In the genomic region with DNA sequence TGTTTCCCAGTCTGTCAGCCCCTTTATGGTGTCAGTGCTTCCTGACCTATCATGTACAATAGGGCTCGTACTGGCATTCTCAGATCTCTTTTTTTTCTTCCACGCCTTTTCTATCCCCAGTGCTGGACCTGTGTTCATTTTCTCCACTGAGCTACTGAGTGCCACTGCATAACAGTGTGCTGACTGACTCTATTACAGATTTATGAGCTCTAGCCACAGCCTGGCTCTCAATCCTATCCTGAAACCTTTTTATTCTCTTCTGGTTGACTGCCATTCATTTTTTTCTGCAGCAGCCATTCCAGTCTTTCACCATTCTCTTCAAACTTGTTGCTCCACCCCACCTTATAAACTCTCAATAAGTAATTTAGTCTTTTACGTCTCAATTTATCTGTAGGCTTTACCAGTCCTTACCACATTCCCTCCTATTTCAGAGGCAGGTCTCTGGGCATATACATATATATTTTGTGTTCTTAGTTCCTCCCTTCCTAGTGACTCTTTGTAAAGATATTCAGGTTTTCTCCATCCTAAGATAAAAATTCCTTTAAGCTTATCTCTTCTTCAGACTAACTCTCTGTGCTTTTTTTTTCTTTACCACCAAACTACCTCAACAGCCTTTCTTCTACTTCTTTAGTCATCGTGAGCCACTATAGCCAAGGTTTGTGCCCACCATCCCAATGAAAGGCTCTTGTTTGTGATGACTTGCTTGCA, we compare ENCODE assay signal across 23 cellular contexts. TPM values are rescaled to one million over a fixed set of nuclear protein-coding genes. Genes with fewer than 3 reads are reported as not detected.
A peak's percentile ranks its signal among the peaks of the same experiment; 100 is the strongest.
DNase-seq lines count a peak whose midpoint lies in the region; ATAC-seq and TF ChIP-seq lines count a peak whose summit lies in the region.
"Had no signal": no experiment of that assay in that cellular context is flagged by ENCODE, and none has a peak within 500 bp of the region (broad histone marks: within the 10 kb centered on the region; RNA-seq: fewer than 3 reads in every experiment).

No MANE protein-coding gene starts in this region.

- H3K36me3 ChIP-seq in esophagus muscularis mucosa (no peaks in the 10 kb centered on the region), trophoblast cell (ENCODE audit: control insufficient read depth in 1 of 2, insufficient read depth in 2 of 2, low read length in 2 of 2) (no peaks in the 10 kb centered on the region)
- H3K36me3 ChIP-seq in CD8-positive, alpha-beta memory T cell (ENCODE audit: insufficient read depth, low read length), result no peaks in the 10 kb centered on the region
- H3K36me3 ChIP-seq in CD4-positive, alpha-beta memory T cell (ENCODE audit: insufficient read depth, low read length), result no peaks in the 10 kb centered on the region
- H3K36me3 ChIP-seq: ascending aorta, BE2C, MG63, ovary, right lobe of liver, SJCRH30, thoracic aorta had no signal

- no peak overlapping the region for H2AK5ac ChIP-seq in trophoblast cell (ENCODE audit: low read length)

- no peak overlapping the region for H3K27ac Mint-ChIP-seq in CD8-positive, alpha-beta memory T cell
- no peak overlapping the region for H3K27ac Mint-ChIP-seq in CD4-positive, alpha-beta memory T cell
- H3K27ac Mint-ChIP-seq: activated CD4-positive, alpha-beta T cell treated with anti-CD3 and anti-CD28 coated beads, Interleukin-2, amount 10 ng/mL, durations not matched to agents 24 days and 14 days; activated naive CD4-positive, alpha-beta T cell treated with anti-CD3 and anti-CD28 coated beads, Interleukin-2, amount 50 U/mL, for 24 hours; T-helper 1 cell treated with Interleukin-12 subunit alpha and Interleukin-12 subunit beta and Interleukin-4 antibody, amounts not matched to agents 30 μg/mL and 1 μg/mL, for 36 hours had no signal

- no peak overlapping the region for H3K14ac ChIP-seq in trophoblast cell (ENCODE audit: low read length)

- peaks cover 1% of the 10 kb centered on the region for H3K79me1 ChIP-seq in trophoblast cell (ENCODE audit: low read length)

- no peak overlapping the region for H3K23ac ChIP-seq in trophoblast cell (ENCODE audit: low read length)

- peaks cover 4% of the 10 kb centered on the region for H3K79me2 ChIP-seq in trophoblast cell (ENCODE audit: control insufficient read depth, insufficient read depth, low read length, poor library complexity)

- POLR2A ChIA-PET in CD8-positive, alpha-beta memory T cell (lab: Charles Lee), result no interaction called here
- POLR2A ChIA-PET in CD4-positive, alpha-beta memory T cell (lab: Charles Lee; ENCODE audit: partially characterized antibody), result interaction anchor here (0.5 kb wide), 1 partner anchor 85 kb away, joined by 3 read pairs; no protein-coding TSS in a partner anchor

- H3K18ac ChIP-seq in trophoblast cell (ENCODE audit: low read length), result no peak overlapping the region

- H4K91ac ChIP-seq in trophoblast cell (ENCODE audit: low read depth, low read length), result no peak overlapping the region

- peaks cover 4 to 20% of the 10 kb centered on the region in 2 donors for H3K27me3 Mint-ChIP-seq in CD8-positive, alpha-beta memory T cell
- peaks cover 4 to 5% of the 10 kb centered on the region in 2 donors for H3K27me3 Mint-ChIP-seq in CD4-positive, alpha-beta memory T cell

- no peak overlapping the region for H4K8ac ChIP-seq in trophoblast cell (ENCODE audit: low read depth, low read length)

- H4K12ac ChIP-seq in trophoblast cell (ENCODE audit: low read depth, low read length), result no peak overlapping the region

- no peak overlapping the region for H2BK5ac ChIP-seq in trophoblast cell (ENCODE audit: low read depth, low read length, poor library complexity)

- H3K4me3 ChIP-seq in AG09309 (ENCODE audit: control insufficient read depth, low read depth, low read length) (no peak overlapping the region), esophagus muscularis mucosa (no peak overlapping the region), trophoblast cell (ENCODE audit: low read depth, low read length) (no peak overlapping the region)
- H3K4me3 ChIP-seq in CD8-positive, alpha-beta memory T cell (ENCODE audit: low read length), result no peak overlapping the region
- H3K4me3 ChIP-seq in CD4-positive, alpha-beta memory T cell (ENCODE audit: low read length in 2 of 2), result no peak overlapping the region
- H3K4me3 ChIP-seq: ascending aorta, lung, MG63, ovary, right lobe of liver, SJCRH30, thoracic aorta had no signal

- no peak overlapping the region for H2BK120ac ChIP-seq in trophoblast cell (ENCODE audit: insufficient read depth, low read length, poor library complexity)

- H3K9ac ChIP-seq in trophoblast cell (ENCODE audit: low read length), result no peak overlapping the region

- H3K27ac ChIP-seq in esophagus muscularis mucosa (replicated peaks in 1 of 4) (peak overlapping the region; percentile 65 to 82 (median 73)), trophoblast cell (ENCODE audit: low read depth, low read length) (no peak overlapping the region)
- no peak overlapping the region for H3K27ac ChIP-seq in CD8-positive, alpha-beta memory T cell (ENCODE audit: low read depth, low read length)
- no peak overlapping the region for H3K27ac ChIP-seq in CD4-positive, alpha-beta memory T cell (ENCODE audit: low read depth, low read length)
- H3K27ac ChIP-seq: ascending aorta, ovary, right lobe of liver, SJCRH30, thoracic aorta had no signal

- CTCF ChIA-PET in CD8-positive, alpha-beta memory T cell (lab: Charles Lee), result interaction anchor here (1.2 kb wide), 1 partner anchor 113 kb away, joined by 3 read pairs; no protein-coding TSS in a partner anchor
- CTCF ChIA-PET in CD4-positive, alpha-beta memory T cell (lab: Charles Lee; ENCODE audit: partially characterized antibody), result interaction anchor here (1.5 kb wide), 1 partner anchor 13 kb away, joined by 4 read pairs; no protein-coding TSS in a partner anchor

- DNase-seq in AG09309 (ENCODE audit: low read depth) (peak; percentile 32), NCI-H226 (peak; percentile 79), esophagus muscularis mucosa (ENCODE audit: extremely low spot score) (no peak), trophoblast cell (peak; percentile 8 to 63)
- DNase-seq in stimulated activated CD4-positive, alpha-beta T cell treated with anti-CD3 and anti-CD28 coated beads, Interleukin-4, amount 100 ng/mL, for 24 hours, result no peak
- DNase-seq in CD8-positive, alpha-beta memory T cell, result no peak
- DNase-seq in CD4-positive, alpha-beta memory T cell, result no peak
- DNase-seq: activated CD4-positive, alpha-beta T cell treated with anti-CD3 and anti-CD28 coated beads, Interleukin-2, amount 10 ng/mL, durations not matched to agents 24 days and 14 days; BE2C; COR-L47; islet precursor cell; MG63; NCI-H1417 treated with DMSO at 0.1 percent for 48 hours; NCI-H2107; ovary; right lobe of liver; SJCRH30 had no signal

- no peak overlapping the region for H3K4me3 Mint-ChIP-seq in CD8-positive, alpha-beta memory T cell
- H3K4me3 Mint-ChIP-seq in CD4-positive, alpha-beta memory T cell, result no peak overlapping the region
- H3K4me3 Mint-ChIP-seq: activated CD4-positive, alpha-beta T cell treated with anti-CD3 and anti-CD28 coated beads, Interleukin-2, amount 10 ng/mL, durations not matched to agents 24 days and 14 days; activated naive CD4-positive, alpha-beta T cell treated with anti-CD3 and anti-CD28 coated beads, Interleukin-2, amount 50 U/mL, for 24 hours; T-helper 1 cell treated with Interleukin-12 subunit alpha and Interleukin-12 subunit beta and Interleukin-4 antibody, amounts not matched to agents 30 μg/mL and 1 μg/mL, for 36 hours had no signal

- H2AFZ ChIP-seq in trophoblast cell (ENCODE audit: insufficient read depth, low read length, poor library complexity), result no peak overlapping the region

- no peak for TF ChIP-seq EP300 in esophagus muscularis mucosa (IDR thresholded peaks at IDR 0.05)

- no peaks in the 10 kb centered on the region for H3K9me3 ChIP-seq in esophagus muscularis mucosa
- no peaks in the 10 kb centered on the region for H3K9me3 ChIP-seq in trophoblast cell (ENCODE audit: insufficient read depth, low read depth, low read length)
- no peaks in the 10 kb centered on the region for H3K9me3 ChIP-seq in CD8-positive, alpha-beta memory T cell (ENCODE audit: low read length)
- H3K9me3 ChIP-seq in CD4-positive, alpha-beta memory T cell (ENCODE audit: control insufficient read depth in 1 of 2, low read length in 2 of 2), result no peaks in the 10 kb centered on the region
- H3K9me3 ChIP-seq: ascending aorta, BE2C, MG63, ovary, right lobe of liver, SJCRH30, thoracic aorta had no signal

- peaks cover 0 to 4% (median 3%) of the 10 kb centered on the region in 3 donors for H3K36me3 Mint-ChIP-seq in CD8-positive, alpha-beta memory T cell
- H3K36me3 Mint-ChIP-seq in CD4-positive, alpha-beta memory T cell, result no peaks in the 10 kb centered on the region
- H3K36me3 Mint-ChIP-seq: activated naive CD4-positive, alpha-beta T cell treated with anti-CD3 and anti-CD28 coated beads, Interleukin-2, amount 50 U/mL, for 24 hours had no signal

- H3K9me3 Mint-ChIP-seq in CD8-positive, alpha-beta memory T cell, result no peaks in the 10 kb centered on the region
- no peaks in the 10 kb centered on the region for H3K9me3 Mint-ChIP-seq in CD4-positive, alpha-beta memory T cell
- H3K9me3 Mint-ChIP-seq: activated CD4-positive, alpha-beta T cell treated with anti-CD3 and anti-CD28 coated beads, Interleukin-2, amount 10 ng/mL, durations not matched to agents 24 days and 14 days; activated naive CD4-positive, alpha-beta T cell treated with anti-CD3 and anti-CD28 coated beads, Interleukin-2, amount 50 U/mL, for 24 hours; T-helper 1 cell treated with Interleukin-12 subunit alpha and Interleukin-12 subunit beta and Interleukin-4 antibody, amounts not matched to agents 30 μg/mL and 1 μg/mL, for 36 hours had no signal

- no peak for TF ChIP-seq CTCF in AG09309 (IDR thresholded peaks at IDR 0.05; ENCODE audit: control insufficient read depth, insufficient read depth, low read depth, low read length, missing control alignments)
- no peak for TF ChIP-seq CTCF in esophagus muscularis mucosa (IDR thresholded peaks at IDR 0.05)

- H3K4me2 ChIP-seq in trophoblast cell (ENCODE audit: low read length), result no peak overlapping the region

- H3K4me1 Mint-ChIP-seq in CD8-positive, alpha-beta memory T cell, result no peaks in the 10 kb centered on the region
- no peaks in the 10 kb centered on the region for H3K4me1 Mint-ChIP-seq in CD4-positive, alpha-beta memory T cell
- H3K4me1 Mint-ChIP-seq: activated CD4-positive, alpha-beta T cell treated with anti-CD3 and anti-CD28 coated beads, Interleukin-2, amount 10 ng/mL, durations not matched to agents 24 days and 14 days; activated naive CD4-positive, alpha-beta T cell treated with anti-CD3 and anti-CD28 coated beads, Interleukin-2, amount 50 U/mL, for 24 hours had no signal

- H3K4ac ChIP-seq in trophoblast cell (ENCODE audit: low read depth, low read length), result no peak overlapping the region

- no peak for ATAC-seq in GM18873 (IDR thresholded peaks at IDR 0.05; ENCODE audit: low FRiP score, unreplicated experiment)
- ATAC-seq: right lobe of liver had no signal

- no peaks in the 10 kb centered on the region for H3K27me3 ChIP-seq in esophagus muscularis mucosa
- H3K27me3 ChIP-seq in trophoblast cell (ENCODE audit: insufficient read depth, low read length), result no peaks in the 10 kb centered on the region
- H3K27me3 ChIP-seq in CD8-positive, alpha-beta memory T cell (ENCODE audit: insufficient read depth, low read length, poor library complexity, severe bottlenecking), result no peaks in the 10 kb centered on the region
- no peaks in the 10 kb centered on the region for H3K27me3 ChIP-seq in CD4-positive, alpha-beta memory T cell (ENCODE audit: insufficient read depth, low read length)
- H3K27me3 ChIP-seq: ascending aorta, BE2C, MG63, ovary, right lobe of liver, SJCRH30 had no signal

- intact Hi-C loops in esophagus muscularis mucosa (cut with DNase I), result no loop called here
- intact Hi-C loops in CD4-positive, alpha-beta memory T cell (cut with micrococcal nuclease), result no loop called here

- H3K4me1 ChIP-seq in esophagus muscularis mucosa, result peaks cover 42 to 87% (median 80%) of the 10 kb centered on the region in 4 donors
- peaks cover 10 to 30% of the 10 kb centered on the region in 2 experiments for H3K4me1 ChIP-seq in trophoblast cell (ENCODE audit: control insufficient read depth in 1 of 2, insufficient read depth in 2 of 2, low read length in 2 of 2)
- H3K4me1 ChIP-seq in CD8-positive, alpha-beta memory T cell (ENCODE audit: insufficient read depth, low read length), result no peaks in the 10 kb centered on the region
- no peaks in the 10 kb centered on the region for H3K4me1 ChIP-seq in CD4-positive, alpha-beta memory T cell (ENCODE audit: insufficient read depth, low read length)
- H3K4me1 ChIP-seq: BE2C had no signal

- WGBS in esophagus muscularis mucosa, result 86% methylated on average over 4 of the region's 4 CpGs
- WGBS in trophoblast cell (ENCODE audit: extremely low coverage, insufficient coverage, insufficient read length), result no CpG with 5 or more reads among the region's 4 CpGs

- no peak overlapping the region for H2BK12ac ChIP-seq in trophoblast cell (ENCODE audit: low read length)

- no peak for TF ChIP-seq POLR2A in esophagus muscularis mucosa (IDR thresholded peaks at IDR 0.05; ENCODE audit: low read depth)

RNA-seq across cellular contexts. Expression of a gene that starts 59.4 kb away (rescaled TPM):
- 100 to 1,000 TPM; 386 to 627 (median 576) TPM for total RNA-seq in esophagus muscularis mucosa
- polyA plus RNA-seq in trophoblast cell (2013), result 51.7 and 53.8 TPM in 2 replicates
- total RNA-seq in CD8-positive, alpha-beta memory T cell, result 100 to 1,000 TPM; 151 to 154 TPM
- 87.6 TPM for polyA plus RNA-seq in CD8-positive, alpha-beta memory T cell
- total RNA-seq in CD4-positive, alpha-beta memory T cell, result 100 to 1,000 TPM; 329 to 387 TPM
- 100 to 1,000 TPM in 1 of 2 donors, 1 to 10 TPM in 1; 6.8 to 114 TPM for polyA plus RNA-seq in CD4-positive, alpha-beta memory T cell

Comparison
In these comparisons a context has a peak if more than half of its experiments do, and no peak if none do; other contexts are left out.
1. DNase-seq: peak in AG09309 (single experiment), NCI-H226 (single experiment) and trophoblast cell (2 of 2); none in esophagus muscularis mucosa (single experiment), stimulated activated CD4-positive, alpha-beta T cell treated with anti-CD3 and anti-CD28 coated beads, Interleukin-4, amount 100 ng/mL, for 24 hours (single experiment), CD8-positive, alpha-beta memory T cell (0 of 5) and CD4-positive, alpha-beta memory T cell (0 of 5).
2. H3K27ac ChIP-seq: peak in esophagus muscularis mucosa (4 of 4); none in trophoblast cell (single experiment), CD8-positive, alpha-beta memory T cell (single experiment) and CD4-positive, alpha-beta memory T cell (single experiment).